20 cellular contexts compared by ENCODE assay signal in the genomic region with DNA sequence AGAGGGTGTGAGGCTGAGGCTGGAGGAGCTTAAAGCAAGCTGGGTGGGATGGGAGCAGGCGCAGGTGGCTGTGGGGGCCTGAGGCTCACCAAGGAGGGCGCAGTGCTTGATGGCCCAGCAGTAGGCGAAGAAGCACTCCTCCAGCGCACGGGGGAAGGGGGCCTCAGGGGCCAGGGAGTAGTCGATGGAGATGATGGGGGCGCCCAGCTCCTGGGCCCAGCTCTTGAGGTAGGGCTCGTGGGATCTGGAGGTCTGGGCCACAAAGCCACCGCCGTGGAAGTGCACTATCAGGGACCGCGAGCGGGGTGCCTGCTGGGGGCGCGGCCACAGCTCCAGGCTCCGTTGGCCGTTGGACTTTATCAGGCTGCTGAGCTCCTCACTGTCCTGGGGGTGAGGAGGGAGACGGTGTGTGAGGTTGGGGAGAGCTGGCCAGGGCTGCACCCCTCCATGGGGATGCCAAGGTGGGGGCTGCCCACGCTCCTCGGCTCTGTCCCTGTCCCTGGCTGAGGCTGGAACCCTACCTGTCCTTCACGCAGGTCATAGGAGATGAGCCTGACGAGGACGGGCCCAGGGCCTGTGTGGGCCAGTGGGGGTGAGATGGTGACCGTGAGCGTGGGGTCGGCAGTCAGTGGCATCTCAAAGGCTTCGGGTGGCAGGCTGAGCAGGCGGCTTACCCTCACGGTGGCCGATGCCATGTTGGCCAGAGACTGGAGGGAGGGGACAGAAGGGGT. TPM values are rescaled to one million over a fixed set of nuclear protein-coding genes. Genes with fewer than 3 reads are reported as not detected.
DNase-seq lines count a peak whose midpoint lies in the region; ATAC-seq, FAIRE-seq and TF ChIP-seq lines count a peak whose summit lies in the region.
"Had no signal": no experiment of that assay in that cellular context is flagged by ENCODE, and none has a peak within 500 bp of the region (broad histone marks: within the 10 kb centered on the region; RNA-seq: fewer than 3 reads in every experiment).

No MANE protein-coding gene starts in this region.

- peaks cover 4% of the 10 kb centered on the region for H3K27me3 Mint-ChIP-seq in nephron progenitor cell (ENCODE audit: low read depth, poor library complexity)
- no peaks in the 10 kb centered on the region for H3K27me3 Mint-ChIP-seq in effector memory CD8-positive, alpha-beta T cell
- H3K27me3 Mint-ChIP-seq: CD4-positive, alpha-beta memory T cell had no signal

- no peak for TF ChIP-seq EP300 in H1 (IDR thresholded peaks at IDR 0.05; ENCODE audit: borderline replicate concordance in 1 of 2, low read depth in 2 of 2, low read length in 2 of 2)

- no peak overlapping the region for H3K27ac ChIP-seq in IMR-90 (ENCODE audit: insufficient read depth, low read length)
- no peak overlapping the region for H3K27ac ChIP-seq in H1 (ENCODE audit: low read depth, low read length)
- H3K27ac ChIP-seq in subcutaneous abdominal adipose tissue (ENCODE audit: low read depth, low read length) = peak overlapping the region; percentile 100
- H3K27ac ChIP-seq: A549, C4-2B, GM23248 had no signal

- DNase-seq in IMR-90 (no peak), H1 (ENCODE audit: low read depth in 1 of 2, low spot score in 2 of 2) (no peak), nephron progenitor cell (no peak), SKM-1 (lab: John Stamatoyannopoulos, UW; ENCODE audit: unreplicated experiment) (no peak)
- no peak for DNase-seq in effector memory CD8-positive, alpha-beta T cell
- DNase-seq: BE2C, DMS79, GM23248, HFFc6 had no signal

- TF ChIP-seq POLR2A in IMR-90 (IDR thresholded peaks at IDR 0.05; ENCODE audit: low read depth, low read length) = no peak
- no peak for TF ChIP-seq POLR2A in H1 (IDR thresholded peaks at IDR 0.05; ENCODE audit: control extremely low read depth in 1 of 2, low read depth in 2 of 2, low read length in 2 of 2)

- BruUV-seq in IMR-90 (replicated peaks; lab: Mats Ljungman, UMichigan) = no TSS peak

- CTCF ChIA-PET in IMR-90 (lab: Yijun Ruan, JAX) = no interaction called here
- CTCF ChIA-PET in H1 (lab: Charles Lee; ENCODE audit: partially characterized antibody) = interaction anchor here (0.7 to 6.6 kb wide), 8 partner anchors 10 to 1358 kb away, joined by 3 to 38 read pairs (median 4); no protein-coding TSS in a partner anchor

- H4K20me1 ChIP-seq in IMR-90 (ENCODE audit: insufficient read depth, low read length) (peaks cover 15% of the 10 kb centered on the region), H1 (replicated peaks in 1 of 2; ENCODE audit: control insufficient read depth in 1 of 2, insufficient read depth in 2 of 2, low read length in 2 of 2) (peaks cover 19 to 35% of the 10 kb centered on the region in 2 experiments)

- H4K91ac ChIP-seq in IMR-90 (ENCODE audit: insufficient read depth, low read depth, low read length) (no peak overlapping the region), H1 (replicated peaks; ENCODE audit: insufficient read length, low read length) (no peak overlapping the region)

- WGBS in IMR-90 (ENCODE audit: extremely low coverage in 2 of 2, insufficient read length in 1 of 2), 2 experiments = 95% methylated on average over 8 of the region's 30 CpGs; no CpG with 5 or more reads in 1 of the 2 experiments
- WGBS in H1 (ENCODE audit: extremely low coverage in 1 of 2, insufficient coverage in 1 of 2, insufficient read length in 1 of 2, insufficient replicate concordance in 2 of 2, low coverage in 1 of 2, low lambda C conversion rate in 2 of 2, missing lambda C conversion rate in 1 of 2), 2 experiments = 92% methylated on average over 20 of the region's 30 CpGs; no CpG with 5 or more reads in 1 of the 2 experiments

- H4K8ac ChIP-seq in IMR-90 (ENCODE audit: low read depth in 2 of 2, low read length in 2 of 2) (no peak overlapping the region), H1 (ENCODE audit: extremely low read depth, insufficient read depth, low read length) (0 out of 2 replicates have a peak overlapping the region, but pooled peaks have one; percentile 1)

- H2BK15ac ChIP-seq in IMR-90 (ENCODE audit: low read depth, low read length) (no peak overlapping the region), H1 (ENCODE audit: low read length) (no peak overlapping the region)

- FAIRE-seq in H1 (lab: Jason Lieb, UNC) = no peak
- FAIRE-seq: A549, GM12878, GM18507 had no signal

- H3K9ac ChIP-seq in IMR-90 (ENCODE audit: low read depth, low read length) (no peak overlapping the region), H1 (replicated peaks in 1 of 4; ENCODE audit: extremely low read depth in 1 of 4, low read depth in 3 of 4, low read length in 3 of 4) (no peak overlapping the region), subcutaneous abdominal adipose tissue (ENCODE audit: low read length in 5 of 5) (peak overlapping the region in 4 of 5 donors; percentile 56 to 96 (median 81))
- H3K9ac ChIP-seq: GM23248 had no signal

- H3K56ac ChIP-seq in IMR-90 (ENCODE audit: extremely low read depth, insufficient read depth, low read length) (no peak overlapping the region), H1 (replicated peaks; ENCODE audit: insufficient read length, low read depth, low read length) (no peak overlapping the region)

- H2BK5ac ChIP-seq in IMR-90 (ENCODE audit: low read depth, low read length, poor library complexity, severe bottlenecking) (no peak overlapping the region), H1 (ENCODE audit: low read depth, low read length) (no peak overlapping the region)

- H3K79me1 ChIP-seq in IMR-90 (ENCODE audit: low read depth in 1 of 2, low read length in 2 of 2) (peaks cover 0 to 4% of the 10 kb centered on the region in 2 experiments; a peak in 1 of 4 replicates), H1 (ENCODE audit: low read depth, low read length) (peaks cover 3% of the 10 kb centered on the region; the same call in 1 of the 2 replicates)

- no peaks in the 10 kb centered on the region for H3K9me3 ChIP-seq in IMR-90 (ENCODE audit: control insufficient read depth, insufficient read depth, low read length)
- H3K9me3 ChIP-seq in H1 (ENCODE audit: insufficient read depth in 2 of 2, low read depth in 1 of 2, low read length in 1 of 2) = no peaks in the 10 kb centered on the region
- no peaks in the 10 kb centered on the region for H3K9me3 ChIP-seq in subcutaneous abdominal adipose tissue (ENCODE audit: control insufficient read depth in 5 of 5, low read length in 5 of 5)
- H3K9me3 ChIP-seq: A549, BE2C, HAP-1 had no signal

- intact Hi-C loops in IMR-90 (cut with micrococcal nuclease) = loop anchor here (10.0 kb wide), 1 partner anchor 272 kb away; the partner anchor contains the start of gene POU2F2

- no peak overlapping the region for H2AFZ ChIP-seq in IMR-90 (replicated peaks; ENCODE audit: low read length, poor library complexity)
- H2AFZ ChIP-seq in H1 (ENCODE audit: low read length) = no peak overlapping the region
- H2AFZ ChIP-seq: GM23248 had no signal

- no peaks in the 10 kb centered on the region for H3K27me3 ChIP-seq in IMR-90 (ENCODE audit: control insufficient read depth, insufficient read depth, low read length)
- peaks cover 0 to 22% (median 17%) of the 10 kb centered on the region in 4 experiments; a peak in 5 of 7 replicates for H3K27me3 ChIP-seq in H1 (replicated peaks in 1 of 4; ENCODE audit: control insufficient read depth in 3 of 4, extremely low read depth in 1 of 4, insufficient read depth in 3 of 4, low read length in 3 of 4)
- H3K27me3 ChIP-seq in subcutaneous abdominal adipose tissue (ENCODE audit: control insufficient read depth in 5 of 5, insufficient read depth in 4 of 5, low read length in 5 of 5) = no peaks in the 10 kb centered on the region
- H3K27me3 ChIP-seq: BE2C had no signal

- POLR2A ChIA-PET in IMR-90 (lab: Charles Lee; ENCODE audit: unreplicated experiment) (no interaction called here), H1 (lab: Charles Lee; ENCODE audit: partially characterized antibody) (interaction anchor here (0.7 to 1.4 kb wide), 4 partner anchors 9 to 14 kb away, joined by 3 to 5 read pairs (median 4); no protein-coding TSS in a partner anchor)

- peaks cover 14% of the 10 kb centered on the region for H3K36me3 Mint-ChIP-seq in nephron progenitor cell (ENCODE audit: low read depth)
- peaks cover 8% of the 10 kb centered on the region for H3K36me3 Mint-ChIP-seq in effector memory CD8-positive, alpha-beta T cell (ENCODE audit: insufficient read depth)

- H2BK12ac ChIP-seq in H1 (ENCODE audit: low read depth, low read length) = no peak overlapping the region

- H4K5ac ChIP-seq in IMR-90 (ENCODE audit: low read depth, low read length) = no peak overlapping the region
- H4K5ac ChIP-seq in H1 (ENCODE audit: insufficient read length, low read depth, low read length) = no peak overlapping the region

- no peak overlapping the region for H2BK120ac ChIP-seq in IMR-90 (ENCODE audit: low read depth, low read length)
- H2BK120ac ChIP-seq in H1 (replicated peaks; ENCODE audit: low read depth, low read length) = no peak overlapping the region

- no peaks in the 10 kb centered on the region for H3K9me3 Mint-ChIP-seq in nephron progenitor cell
- H3K9me3 Mint-ChIP-seq in effector memory CD8-positive, alpha-beta T cell = no peaks in the 10 kb centered on the region
- H3K9me3 Mint-ChIP-seq: CD4-positive, alpha-beta memory T cell; HFFc6 had no signal

- H3K9me1 ChIP-seq in IMR-90 (ENCODE audit: insufficient read depth, low read length) = 0 out of 2 replicates have a peak, but pooled peaks cover 4% of the 10 kb centered on the region

- peaks cover 5% of the 10 kb centered on the region; the same call in 1 of the 2 replicates for H3K23me2 ChIP-seq in H1 (ENCODE audit: low read depth, low read length)

- H3K4me2 ChIP-seq in IMR-90 (ENCODE audit: low read depth, low read length) (no peak overlapping the region), H1 (ENCODE audit: insufficient read depth in 1 of 2, low read depth in 2 of 2, low read length in 2 of 2) (no peak overlapping the region)
- H3K4me2 ChIP-seq: A549 had no signal

- TF ChIP-seq CTCF in IMR-90 (conservative IDR thresholded peaks at IDR 0.05; ENCODE audit: low read depth, low read length) (no peak), H1 (IDR thresholded peaks at IDR 0.05; ENCODE audit: control extremely low read depth in 1 of 3, insufficient read depth in 1 of 3, low read depth in 1 of 3, low read length in 3 of 3) (no peak), nephron progenitor cell (IDR thresholded peaks at IDR 0.05) (no peak)

- no peak overlapping the region for H3K4me3 Mint-ChIP-seq in nephron progenitor cell
- H3K4me3 Mint-ChIP-seq in effector memory CD8-positive, alpha-beta T cell = no peak overlapping the region
- H3K4me3 Mint-ChIP-seq: HFFc6 had no signal

- H3K79me2 ChIP-seq in H1 (ENCODE audit: control insufficient read depth in 1 of 2, insufficient read depth in 2 of 2, low read length in 2 of 2) = no peaks in the 10 kb centered on the region

- H3K4me1 ChIP-seq in IMR-90 (ENCODE audit: control insufficient read depth, insufficient read depth, low read length) = 0 out of 2 replicates have a peak, but pooled peaks cover 4% of the 10 kb centered on the region
- peaks cover 0 to 8% (median 6%) of the 10 kb centered on the region in 4 experiments; a peak in 5 of 7 replicates for H3K4me1 ChIP-seq in H1 (replicated peaks in 1 of 4; ENCODE audit: control insufficient read depth in 3 of 4, insufficient read depth in 4 of 4, low read length in 3 of 4)
- H3K4me1 ChIP-seq in subcutaneous abdominal adipose tissue (ENCODE audit: control insufficient read depth in 5 of 5, insufficient read depth in 5 of 5, low read length in 5 of 5) = peaks cover 8 to 88% (median 80%) of the 10 kb centered on the region in 5 donors
- H3K4me1 ChIP-seq: HAP-1 had no signal

- no peak overlapping the region for H2AK5ac ChIP-seq in IMR-90 (ENCODE audit: low read depth, low read length)
- no peak overlapping the region for H2AK5ac ChIP-seq in H1 (ENCODE audit: low read depth, low read length)

- peak overlapping the region; percentile 16 for H2AK9ac ChIP-seq in IMR-90 (replicated peaks; ENCODE audit: low read depth, low read length, poor library complexity)

- ATAC-seq in IMR-90 (ENCODE audit: low read depth) = no peak
- ATAC-seq in HG02642 (IDR thresholded peaks at IDR 0.05; ENCODE audit: poor library complexity, unreplicated experiment) = no peak
- no peak for ATAC-seq in effector memory CD8-positive, alpha-beta T cell (replicated peaks)
- ATAC-seq: A549, GM12878 had no signal

- in situ Hi-C loops in IMR-90 (cut with MboI; ENCODE audit: low sequenced_read_pairs) = no loop called here

- H3K27ac Mint-ChIP-seq in nephron progenitor cell = peak overlapping the region; percentile 54
- H3K27ac Mint-ChIP-seq in effector memory CD8-positive, alpha-beta T cell = peak overlapping the region in 1 of 2 donors; percentile 54
- H3K27ac Mint-ChIP-seq: HFFc6 had no signal

- TF ChIP-seq RAD21 in IMR-90 (IDR thresholded peaks at IDR 0.05; ENCODE audit: low read length) (no peak), H1 (IDR thresholded peaks at IDR 0.05 in 1 of 2, conservative IDR thresholded peaks at IDR 0.05 in 1 of 2; ENCODE audit: low read depth in 2 of 2, low read length in 2 of 2) (no peak)

- no peak overlapping the region for H3K4ac ChIP-seq in IMR-90 (ENCODE audit: low read depth, low read length)
- H3K4ac ChIP-seq in H1 (replicated peaks; ENCODE audit: insufficient read length, low read depth, low read length) = no peak overlapping the region

- no peak overlapping the region for H2BK20ac ChIP-seq in IMR-90 (ENCODE audit: low read depth, low read length)
- H2BK20ac ChIP-seq in H1 (ENCODE audit: low read length) = no peak overlapping the region

- H3K14ac ChIP-seq in IMR-90 (replicated peaks; ENCODE audit: low read depth, low read length) (no peak overlapping the region), H1 (ENCODE audit: insufficient read length) (no peak overlapping the region)

- H3K4me3 ChIP-seq in IMR-90 (ENCODE audit: insufficient read depth, low read depth, low read length) = no peak overlapping the region
- no peak overlapping the region for H3K4me3 ChIP-seq in H1 (ENCODE audit: extremely low read depth in 1 of 4, insufficient read depth in 2 of 4, low read depth in 3 of 4, low read length in 4 of 4)
- peak overlapping the region; percentile 68 to 94 (median 79) for H3K4me3 ChIP-seq in subcutaneous abdominal adipose tissue (ENCODE audit: low read depth in 1 of 5, low read length in 5 of 5)
- H3K4me3 ChIP-seq: A549, GM12878, GM23248, HAP-1 had no signal

- H3K18ac ChIP-seq in IMR-90 (ENCODE audit: low read depth, low read length) = no peak overlapping the region
- H3K18ac ChIP-seq in H1 (ENCODE audit: extremely low read depth, low read length) = no peak overlapping the region

- H3K23ac ChIP-seq in IMR-90 (ENCODE audit: low read depth, low read length) (no peak overlapping the region), H1 (ENCODE audit: insufficient read length) (no peak overlapping the region)

- H3K4me1 Mint-ChIP-seq in nephron progenitor cell = peaks cover 30% of the 10 kb centered on the region
- peaks cover 13 to 16% of the 10 kb centered on the region in 2 donors for H3K4me1 Mint-ChIP-seq in effector memory CD8-positive, alpha-beta T cell (ENCODE audit: low read depth in 2 of 2)

- dilution Hi-C loops in IMR-90 (cut with HindIII; ENCODE audit: low sequenced_read_pairs, unreplicated experiment) = no loop called here

- peaks cover 1% of the 10 kb centered on the region; the same call in 1 of the 2 replicates for H3K36me3 ChIP-seq in IMR-90 (ENCODE audit: control insufficient read depth, insufficient read depth, low read length)
- H3K36me3 ChIP-seq in H1 (ENCODE audit: control insufficient read depth in 2 of 4, insufficient read depth in 4 of 4, low read length in 3 of 4) = no peaks in the 10 kb centered on the region; a peak in 3 of 8 replicates
- peaks cover 0 to 81% (median 75%) of the 10 kb centered on the region in 5 donors for H3K36me3 ChIP-seq in subcutaneous abdominal adipose tissue (ENCODE audit: control insufficient read depth in 5 of 5, insufficient read depth in 5 of 5, low read length in 5 of 5)
- H3K36me3 ChIP-seq: BE2C had no signal

RNA-seq across cellular contexts. Expression of gene CNFN, which starts 17.2 kb away (rescaled TPM):
- not detected in 2 replicates for total RNA-seq in IMR-90 (2012; rRNA removed)
- polyA plus RNA-seq in IMR-90 (2012; rRNA removed) (1.0 and 1.2 TPM in 2 replicates), H1 (2011; rRNA removed) (31.5 and 54.3 TPM in 2 replicates)
- polyA plus RNA-seq in IMR-90 (2012; cell fraction: cytosol; rRNA removed) = not detected in 2 replicates
- polyA plus RNA-seq in IMR-90 (2012; cell fraction: nucleus; rRNA removed; ENCODE audit: low replicate concordance) = 0.23 TPM in 1 of 2 replicates, not detected in the other
- 8.9 and 12.6 TPM in 2 replicates for total RNA-seq in H1 (2021; fragmentation: NEBNext Ultra II Directional; extraction: Animal tissue kit (Norgen Biotek cat#: 25700))
- polyA plus RNA-seq in H1 (2011; cell fraction: cytosol; rRNA removed) = 22.7 TPM
- polyA plus RNA-seq in H1 (2011; cell fraction: nucleus; rRNA removed) = 26.0 TPM
- polyA plus RNA-seq in H1 (2012, experiment 1 of 2) = 9.3 to 41.6 TPM (median 27.4 TPM) in 4 replicates
- polyA plus RNA-seq in H1 (2012, experiment 2 of 2) = 6.6 TPM
- 39.2 TPM for polyA plus RNA-seq in H1 (2013, experiment 1 of 2)
- polyA plus RNA-seq in H1 (2013, experiment 2 of 2) = 41.9 TPM
- polyA minus RNA-seq in H1 (2011; rRNA and poly(A)+ RNA removed) = 3.0 TPM in 2 replicates
- 7.1 TPM for polyA minus RNA-seq in H1 (2011; cell fraction: cytosol; rRNA and poly(A)+ RNA removed)
- polyA minus RNA-seq in H1 (2011; cell fraction: nucleus; rRNA and poly(A)+ RNA removed) = 4.8 TPM
- total RNA-seq: CD4-positive, alpha-beta memory T cell; GM12878; GM23248; HT1080 had no signal

RNA-seq across cellular contexts. Expression of gene LIPE, which starts 19.9 kb away (rescaled TPM):
- 0.83 and 1.1 TPM in 2 replicates for total RNA-seq in IMR-90 (2012; rRNA removed)
- polyA plus RNA-seq in IMR-90 (2012; rRNA removed) (5.4 and 5.9 TPM in 2 replicates), H1 (2011; rRNA removed) (8.7 and 17.0 TPM in 2 replicates)
- polyA plus RNA-seq in IMR-90 (2012; cell fraction: cytosol; rRNA removed) = 3.2 and 4.7 TPM in 2 replicates
- polyA plus RNA-seq in IMR-90 (2012; cell fraction: nucleus; rRNA removed; ENCODE audit: low replicate concordance) = 2.2 and 7.5 TPM in 2 replicates
- 12.5 and 15.9 TPM in 2 replicates for total RNA-seq in H1 (2021; fragmentation: NEBNext Ultra II Directional; extraction: Animal tissue kit (Norgen Biotek cat#: 25700))
- 10.3 TPM for polyA plus RNA-seq in H1 (2011; cell fraction: cytosol; rRNA removed)
- 15.3 TPM for polyA plus RNA-seq in H1 (2011; cell fraction: nucleus; rRNA removed)
- 5.6 to 13.0 TPM (median 9.4 TPM) in 4 replicates for polyA plus RNA-seq in H1 (2012, experiment 1 of 2)
- polyA plus RNA-seq in H1 (2012, experiment 2 of 2) = 5.2 TPM
- polyA plus RNA-seq in H1 (2013, experiment 1 of 2) = 6.4 TPM
- 5.8 TPM for polyA plus RNA-seq in H1 (2013, experiment 2 of 2)
- 3.5 and 7.4 TPM in 2 replicates for polyA minus RNA-seq in H1 (2011; rRNA and poly(A)+ RNA removed)
- polyA minus RNA-seq in H1 (2011; cell fraction: cytosol; rRNA and poly(A)+ RNA removed) = 10.0 TPM
- polyA minus RNA-seq in H1 (2011; cell fraction: nucleus; rRNA and poly(A)+ RNA removed) = 18.8 TPM
- total RNA-seq: HT1080 had no signal

RNA-seq across cellular contexts. Expression of gene CXCL17, which starts 35.5 kb away (rescaled TPM):
- total RNA-seq in IMR-90 (2012; rRNA removed) = not detected in 2 replicates
- not detected in 2 replicates for polyA plus RNA-seq in IMR-90 (2012; rRNA removed)
- polyA plus RNA-seq in IMR-90 (2012; cell fraction: cytosol; rRNA removed) = not detected in 2 replicates
- polyA plus RNA-seq in IMR-90 (2012; cell fraction: nucleus; rRNA removed; ENCODE audit: low replicate concordance) = not detected in 2 replicates
- total RNA-seq in H1 (2021; fragmentation: NEBNext Ultra II Directional; extraction: Animal tissue kit (Norgen Biotek cat#: 25700)) = not detected in 2 replicates
- polyA plus RNA-seq in H1 (2011; rRNA removed) = 0.11 TPM in 1 of 2 replicates, not detected in the other
- polyA plus RNA-seq in H1 (2011; cell fraction: cytosol; rRNA removed) = 0.09 TPM
- not detected for polyA plus RNA-seq in H1 (2011; cell fraction: nucleus; rRNA removed)
- polyA plus RNA-seq in H1 (2012, experiment 1 of 2) = not detected in 4 replicates
- polyA plus RNA-seq in H1 (2012, experiment 2 of 2) = not detected
- not detected for polyA plus RNA-seq in H1 (2013, experiment 1 of 2)
- polyA plus RNA-seq in H1 (2013, experiment 2 of 2) = 0.06 TPM
- not detected in 2 replicates for polyA minus RNA-seq in H1 (2011; rRNA and poly(A)+ RNA removed)
- polyA minus RNA-seq in H1 (2011; cell fraction: cytosol; rRNA and poly(A)+ RNA removed) = not detected
- polyA minus RNA-seq in H1 (2011; cell fraction: nucleus; rRNA and poly(A)+ RNA removed) = not detected
- total RNA-seq: CD4-positive, alpha-beta memory T cell; G401; GM12878; GM23248; HFFc6; HT1080 had no signal
- polyA plus RNA-seq: AG04450; CD4-positive, alpha-beta memory T cell; GM23248 had no signal

Comparison
In these comparisons a context has a peak if more than half of its experiments do, and no peak if none do; other contexts are left out.
1. H3K4me3 ChIP-seq: peak in subcutaneous abdominal adipose tissue (5 of 5); none in IMR-90 (single experiment) and H1 (0 of 4).
2. H3K9ac ChIP-seq: peak in subcutaneous abdominal adipose tissue (4 of 5); none in IMR-90 (single experiment) and H1 (0 of 4).